ENCODE assay signal across 9 cellular contexts in the genomic region with DNA sequence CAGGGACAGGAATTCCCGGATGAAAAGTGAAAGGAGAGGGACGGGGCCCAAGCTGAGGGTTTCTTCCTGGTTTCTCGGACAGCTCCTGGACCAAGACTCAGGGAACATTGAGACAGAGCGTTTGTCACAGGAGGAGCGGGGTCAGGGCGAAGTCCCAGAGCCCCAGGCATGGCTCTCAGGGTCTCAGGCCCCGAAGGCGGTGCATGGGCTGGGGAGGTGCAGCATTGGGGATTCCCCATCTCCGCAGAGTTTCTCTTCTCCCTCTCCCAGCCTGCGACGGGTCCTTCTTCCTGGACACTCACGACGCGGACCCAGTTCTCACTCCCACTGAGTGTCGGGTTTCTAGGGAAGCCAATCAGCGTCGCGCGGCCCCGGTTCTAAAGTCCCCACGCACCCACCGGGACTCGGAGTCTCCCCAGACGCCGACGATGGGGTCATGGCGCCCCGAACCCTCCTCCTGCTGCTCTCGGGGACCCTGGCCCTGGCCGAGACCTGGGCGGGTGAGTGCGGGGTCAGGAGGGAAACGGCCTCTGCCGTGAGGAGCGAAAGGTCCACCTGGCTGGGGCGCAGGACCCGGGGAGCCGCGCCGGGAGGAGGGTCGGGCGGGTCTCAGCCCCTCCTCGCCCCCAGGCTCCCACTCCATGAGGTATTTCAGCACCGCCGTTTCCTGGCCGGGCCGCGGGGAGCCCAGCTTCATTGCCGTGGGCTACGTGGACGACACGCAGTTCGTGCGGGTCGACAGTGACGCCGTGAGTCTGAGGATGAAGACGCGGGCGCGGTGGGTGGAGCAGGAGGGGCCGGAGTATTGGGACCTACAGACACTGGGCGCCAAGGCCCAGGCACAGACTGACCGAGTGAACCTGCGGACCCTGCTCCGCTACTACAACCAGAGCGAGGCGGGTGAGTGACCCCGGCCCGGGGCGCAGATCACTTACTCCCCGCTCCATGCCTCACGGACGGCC. TPM values are rescaled to one million over a fixed set of nuclear protein-coding genes. Genes with fewer than 3 reads are reported as not detected.
A peak's percentile ranks its signal among the peaks of the same experiment; 100 is the strongest.
DNase-seq lines count a peak whose midpoint lies in the region; ATAC-seq, FAIRE-seq and TF ChIP-seq lines count a peak whose summit lies in the region.
"Had no signal": no experiment of that assay in that cellular context is flagged by ENCODE, and none has a peak within 500 bp of the region (broad histone marks: within the 10 kb centered on the region; RNA-seq: fewer than 3 reads in every experiment).

No MANE protein-coding gene starts in this region.

- H3K79me2 ChIP-seq in parathyroid adenoma: peaks cover 5% of the 10 kb centered on the region

- no peaks in the 10 kb centered on the region for H3K9me3 ChIP-seq in cardiac muscle cell (ENCODE audit: low read depth)
- no peaks in the 10 kb centered on the region for H3K9me3 ChIP-seq in parathyroid adenoma (ENCODE audit: control insufficient read depth, low read length)

- no peak overlapping the region for H3K27ac Mint-ChIP-seq in activated T-helper 1 cell treated with anti-CD3 and anti-CD28 coated beads, Interleukin-12 subunit alpha, Interleukin-12 subunit beta, Interleukin-2, Interleukin-4 antibody, amounts not matched to agents 30 ng/mL and 10 ng/mL and 1 ng/mL, durations not matched to agents 14 hours and 24 hours and 36 hours

- no peak for TF ChIP-seq CTCF in cardiac muscle cell (IDR thresholded peaks at IDR 0.05; ENCODE audit: low read depth, low read length)
- no peak for TF ChIP-seq CTCF in parathyroid adenoma (IDR thresholded peaks at IDR 0.05)

- no peaks in the 10 kb centered on the region for H3K9me3 Mint-ChIP-seq in activated T-helper 1 cell treated with anti-CD3 and anti-CD28 coated beads, Interleukin-12 subunit alpha, Interleukin-12 subunit beta, Interleukin-2, Interleukin-4 antibody, amounts not matched to agents 30 ng/mL and 10 ng/mL and 1 ng/mL, durations not matched to agents 14 hours and 24 hours and 36 hours

- no peak for ATAC-seq in GM18498 (IDR thresholded peaks at IDR 0.05; ENCODE audit: unreplicated experiment)
- ATAC-seq in HG02571 (IDR thresholded peaks at IDR 0.05; ENCODE audit: unreplicated experiment): no peak

- peak overlapping the region; percentile 92 for H3K4me2 ChIP-seq in parathyroid adenoma (ENCODE audit: low read length)

- H3K4me1 ChIP-seq in cardiac muscle cell (ENCODE audit: low read depth) (peaks cover 5% of the 10 kb centered on the region), parathyroid adenoma (peaks cover 9% of the 10 kb centered on the region)

- peaks cover 14% of the 10 kb centered on the region for H3K4me1 Mint-ChIP-seq in activated T-helper 1 cell treated with anti-CD3 and anti-CD28 coated beads, Interleukin-12 subunit alpha, Interleukin-12 subunit beta, Interleukin-2, Interleukin-4 antibody, amounts not matched to agents 30 ng/mL and 10 ng/mL and 1 ng/mL, durations not matched to agents 14 hours and 24 hours and 36 hours (ENCODE audit: low read depth)

- intact Hi-C loops in activated T-helper 1 cell treated with anti-CD3 and anti-CD28 coated beads, Interleukin-12 subunit alpha, Interleukin-12 subunit beta, Interleukin-2, Interleukin-4 antibody, amounts not matched to agents 30 ng/mL and 10 ng/mL and 1 ng/mL, durations not matched to agents 14 hours and 24 hours and 36 hours (cut with micrococcal nuclease): loop anchor here (1.0 kb wide), 1 partner anchor 29 kb away; no protein-coding TSS in a partner anchor

- H3K4me3 ChIP-seq in cardiac muscle cell (peak overlapping the region; percentile 8), parathyroid adenoma (ENCODE audit: low read depth, low read length) (peak overlapping the region; percentile 65)

- peak; percentile 24 for DNase-seq in GM12891 (ENCODE audit: insufficient read length, low spot score)
- no peak for DNase-seq in activated T-helper 1 cell treated with anti-CD3 and anti-CD28 coated beads, Interleukin-12 subunit alpha, Interleukin-12 subunit beta, Interleukin-2, Interleukin-4 antibody, amounts not matched to agents 30 ng/mL and 10 ng/mL and 1 ng/mL, durations not matched to agents 14 hours and 24 hours and 36 hours (ENCODE audit: low spot score)
- peak; percentile 5 to 15 for DNase-seq in cardiac muscle cell (ENCODE audit: low read depth in 1 of 2, low spot score in 1 of 2)
- no peak for DNase-seq in NAMALWA (ENCODE audit: low spot score)
- no peak for DNase-seq in islet precursor cell

- no peak for TF ChIP-seq POLR2A in GM12891 (IDR thresholded peaks at IDR 0.05; ENCODE audit: low read depth, low read length)

- H3K27ac ChIP-seq in cardiac muscle cell (no peak overlapping the region), parathyroid adenoma (peak overlapping the region; percentile 74)

- peak overlapping the region; percentile 70 for H3K4me3 Mint-ChIP-seq in activated T-helper 1 cell treated with anti-CD3 and anti-CD28 coated beads, Interleukin-12 subunit alpha, Interleukin-12 subunit beta, Interleukin-2, Interleukin-4 antibody, amounts not matched to agents 30 ng/mL and 10 ng/mL and 1 ng/mL, durations not matched to agents 14 hours and 24 hours and 36 hours

- H3K36me3 Mint-ChIP-seq in activated T-helper 1 cell treated with anti-CD3 and anti-CD28 coated beads, Interleukin-12 subunit alpha, Interleukin-12 subunit beta, Interleukin-2, Interleukin-4 antibody, amounts not matched to agents 30 ng/mL and 10 ng/mL and 1 ng/mL, durations not matched to agents 14 hours and 24 hours and 36 hours (ENCODE audit: low read depth): no peaks in the 10 kb centered on the region

- peaks cover 45% of the 10 kb centered on the region for H3K27me3 Mint-ChIP-seq in activated T-helper 1 cell treated with anti-CD3 and anti-CD28 coated beads, Interleukin-12 subunit alpha, Interleukin-12 subunit beta, Interleukin-2, Interleukin-4 antibody, amounts not matched to agents 30 ng/mL and 10 ng/mL and 1 ng/mL, durations not matched to agents 14 hours and 24 hours and 36 hours (ENCODE audit: insufficient read depth)

- no peak for FAIRE-seq in GM12891 (lab: Jason Lieb, UNC)
- FAIRE-seq: frontal cortex had no signal

- peak overlapping the region; percentile 97 for H2AFZ ChIP-seq in parathyroid adenoma

- H3K27me3 ChIP-seq in cardiac muscle cell (peaks cover 63% of the 10 kb centered on the region), parathyroid adenoma (ENCODE audit: control insufficient read depth, insufficient read depth, low read length) (no peaks in the 10 kb centered on the region)

- H3K36me3 ChIP-seq in cardiac muscle cell (no peaks in the 10 kb centered on the region), parathyroid adenoma (ENCODE audit: control insufficient read depth, insufficient read depth, low read length) (no peaks in the 10 kb centered on the region)

- peak overlapping the region; percentile 31 for H3K9ac ChIP-seq in parathyroid adenoma

TF ChIP-seq in GM12891, 5 proteins besides CTCF, POLR2A, EP300 and RAD21:
- no peak for TF ChIP-seq TAF1 (IDR thresholded peaks at IDR 0.05; ENCODE audit: low read depth, low read length)
- TF ChIP-seq POU2F2 (IDR thresholded peaks at IDR 0.05; ENCODE audit: low read depth, low read length): no peak
- TF ChIP-seq PAX5 (IDR thresholded peaks at IDR 0.05; ENCODE audit: insufficient read depth, low read length, severe bottlenecking): no peak
- TF ChIP-seq SPI1 (IDR thresholded peaks at IDR 0.05; ENCODE audit: low read depth, low read length): no peak
- TF ChIP-seq POLR2AphosphoS5 (IDR thresholded peaks at IDR 0.05; ENCODE audit: low read depth, low read length): no peak

RNA-seq across cellular contexts. Expression of a gene that starts 54.6 kb away (rescaled TPM):
- 41.2 TPM for polyA plus RNA-seq in GM12891 (2012; ENCODE audit: low read depth, missing spikeins)
- 79.7 and 82.7 TPM in 2 replicates for total RNA-seq in activated T-helper 1 cell treated with anti-CD3 and anti-CD28 coated beads, Interleukin-12 subunit alpha, Interleukin-12 subunit beta, Interleukin-2, Interleukin-4 antibody, amounts not matched to agents 30 ng/mL and 10 ng/mL and 1 ng/mL, durations not matched to agents 14 hours and 24 hours and 36 hours
- total RNA-seq in cardiac muscle cell: 22.0 and 22.4 TPM in 2 replicates
- polyA plus RNA-seq in cardiac muscle cell: 26.8 and 55.1 TPM in 2 replicates

Comparison
In these comparisons a context has a peak if more than half of its experiments do, and no peak if none do; other contexts are left out.
1. DNase-seq: peak in GM12891 (single experiment) and cardiac muscle cell (2 of 2); none in activated T-helper 1 cell treated with anti-CD3 and anti-CD28 coated beads, Interleukin-12 subunit alpha, Interleukin-12 subunit beta, Interleukin-2, Interleukin-4 antibody, amounts not matched to agents 30 ng/mL and 10 ng/mL and 1 ng/mL, durations not matched to agents 14 hours and 24 hours and 36 hours (single experiment), NAMALWA (single experiment) and islet precursor cell (single experiment).